ENCODE assay signal across 8 cellular contexts in genomic region chr12:113220593-113221180, GRCh38. TPM values are rescaled to one million over a fixed set of nuclear protein-coding genes. Genes with fewer than 3 reads are reported as not detected.
DNase-seq lines count a peak whose midpoint lies in the region; ATAC-seq lines count a peak whose summit lies in the region.

No MANE protein-coding gene starts in this region.

- no peaks in the 10 kb centered on the region for H3K27me3 Mint-ChIP-seq in naive thymus-derived CD8-positive, alpha-beta T cell

- DNase-seq in caudate nucleus (lab: John Stamatoyannopoulos, UW), result no peak
- DNase-seq in naive thymus-derived CD8-positive, alpha-beta T cell, result no peak
- DNase-seq in NCI-H1417 treated with DMSO at 0.1 percent for 48 hours (lab: John Stamatoyannopoulos, UW), result no peak
- no peak for DNase-seq in HPDE6-E6E7 (ENCODE audit: extremely low spot score)

- H3K9me3 ChIP-seq in KOPT-K1 (ENCODE audit: insufficient read depth, low read length, poor library complexity, severe bottlenecking), result no peaks in the 10 kb centered on the region

- H3K27ac ChIP-seq in KOPT-K1 (ENCODE audit: low read depth, low read length, poor library complexity, severe bottlenecking) (peak overlapping the region; percentile 34), caudate nucleus (ENCODE audit: low read depth, low read length) (peak overlapping the region; percentile 26)

- peak overlapping the region; percentile 85 to 96 (median 92) for H3K27ac Mint-ChIP-seq in naive thymus-derived CD8-positive, alpha-beta T cell

- POLR2A ChIA-PET in naive thymus-derived CD8-positive, alpha-beta T cell (lab: Charles Lee), result interaction anchor here (1.0 to 5.1 kb wide), 5 partner anchors 10 to 242 kb away, joined by 3 to 46 read pairs (median 19); partner anchors contain the start of genes DDX54, OAS2 and RITA1

- H3K9me3 Mint-ChIP-seq in naive thymus-derived CD8-positive, alpha-beta T cell, result no peaks in the 10 kb centered on the region

- peaks cover 20 to 46% (median 42%) of the 10 kb centered on the region in 4 donors for H3K4me1 Mint-ChIP-seq in naive thymus-derived CD8-positive, alpha-beta T cell

- H3K36me3 ChIP-seq in KOPT-K1 (ENCODE audit: insufficient read depth, low read length), result no peaks in the 10 kb centered on the region

- no peaks in the 10 kb centered on the region for H3K36me3 Mint-ChIP-seq in naive thymus-derived CD8-positive, alpha-beta T cell

- H3K4me3 Mint-ChIP-seq in naive thymus-derived CD8-positive, alpha-beta T cell, result peak overlapping the region; percentile 85 to 95 (median 92)

- ATAC-seq in GM18870 (IDR thresholded peaks at IDR 0.05; ENCODE audit: unreplicated experiment) (peak; percentile 93), HG02885 (IDR thresholded peaks at IDR 0.05; ENCODE audit: poor library complexity, unreplicated experiment) (no peak), HG02840 (IDR thresholded peaks at IDR 0.05; ENCODE audit: low FRiP score, unreplicated experiment) (no peak)
- no peak for ATAC-seq in naive thymus-derived CD8-positive, alpha-beta T cell

RNA-seq across cellular contexts. Expression of gene TPCN1, which starts 0.6 kb away (rescaled TPM):
- total RNA-seq in naive thymus-derived CD8-positive, alpha-beta T cell, result 10 to 100 TPM; 81.2 to 83.0 TPM
- polyA plus RNA-seq in naive thymus-derived CD8-positive, alpha-beta T cell, result 10 to 100 TPM in 2 of 3 donors, 1 to 10 TPM in 1; 6.7 to 16.5 (median 11.0) TPM

RNA-seq across cellular contexts. Expression of gene RITA1, which starts 35.2 kb away (rescaled TPM):
- total RNA-seq in naive thymus-derived CD8-positive, alpha-beta T cell, result 10 to 100 TPM; 12.8 to 17.1 TPM
- polyA plus RNA-seq in naive thymus-derived CD8-positive, alpha-beta T cell, result 10 to 100 TPM; 22.9 to 26.2 (median 24.6) TPM

RNA-seq across cellular contexts. Expression of gene DDX54, which starts 35.4 kb away (rescaled TPM):
- total RNA-seq in naive thymus-derived CD8-positive, alpha-beta T cell, result 10 to 100 TPM; 76.1 to 81.8 TPM
- polyA plus RNA-seq in naive thymus-derived CD8-positive, alpha-beta T cell, result 10 to 100 TPM; 17.9 to 38.2 (median 24.3) TPM
